In the genomic region with DNA sequence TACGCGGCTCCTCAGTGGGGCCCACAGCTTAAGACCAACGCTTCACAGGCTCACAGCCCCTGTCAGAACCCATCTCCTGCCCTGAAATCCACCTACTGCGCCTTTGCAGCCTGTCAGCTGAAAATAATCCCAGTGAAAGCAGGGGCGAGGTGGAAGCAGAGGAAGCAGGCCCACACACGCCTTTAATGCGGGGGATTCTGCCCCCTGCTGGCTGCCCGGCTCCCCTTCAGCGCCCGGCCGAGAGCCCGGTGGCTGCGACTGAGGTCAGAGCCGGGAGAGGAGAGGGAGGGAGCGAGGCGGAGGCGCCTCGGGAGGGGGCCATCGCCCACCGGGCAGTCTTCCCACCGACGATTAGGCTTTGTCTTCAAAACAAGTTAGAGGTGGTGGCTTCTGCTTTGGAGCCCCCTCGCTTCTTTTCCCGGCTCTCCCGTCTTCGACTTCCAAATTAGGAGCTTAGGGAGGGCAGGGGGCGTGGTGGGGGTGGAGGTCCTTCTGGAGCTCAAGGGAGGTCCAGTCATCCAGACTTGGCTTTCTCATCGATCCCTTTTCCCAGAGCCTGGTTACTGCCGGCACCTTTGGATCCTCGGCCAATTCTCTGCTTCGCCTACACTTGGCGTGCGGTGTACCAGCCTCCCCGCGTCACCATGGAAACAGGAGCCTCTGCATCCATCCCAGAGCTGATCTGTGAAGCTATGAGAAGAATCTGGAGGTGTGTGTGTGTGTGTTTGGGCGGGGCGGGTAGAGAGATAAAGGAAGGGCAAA, we compare ENCODE assay signal across 8 cellular contexts. TPM values are rescaled to one million over a fixed set of nuclear protein-coding genes. Genes with fewer than 3 reads are reported as not detected.
A peak's percentile ranks its signal among the peaks of the same experiment; 100 is the strongest.
DNase-seq lines count a peak whose midpoint lies in the region; ATAC-seq, FAIRE-seq and TF ChIP-seq lines count a peak whose summit lies in the region.

No MANE protein-coding gene starts in this region.

- WGBS in pancreas, 2 donors, result 6 to 7% methylated on average over 35 to 37 of the region's 37 CpGs
- 6% methylated on average over 33 to 35 of the region's 37 CpGs for WGBS in thyroid gland, 2 donors

- peak; percentile 89 to 93 (median 90) for TF ChIP-seq CTCF in pancreas (IDR thresholded peaks at IDR 0.05)
- peak; percentile 85 to 96 (median 92) for TF ChIP-seq CTCF in thyroid gland (IDR thresholded peaks at IDR 0.05)

- H3K27me3 ChIP-seq in pancreas (no peaks in the 10 kb centered on the region), thyroid gland (no peaks in the 10 kb centered on the region)

- H3K4me3 ChIP-seq in pancreas (peak overlapping the region in 1 of 4 donors; percentile 8), thyroid gland (replicated peaks in 1 of 3) (no peak overlapping the region)

- no peak for FAIRE-seq in pancreas (lab: Jason Lieb, UNC)

- no peaks in the 10 kb centered on the region for H3K36me3 Mint-ChIP-seq in activated naive CD4-positive, alpha-beta T cell treated with anti-CD3 and anti-CD28 coated beads, Interleukin-2, amount 50 U/mL, for 72 hours

- H3K36me3 ChIP-seq in pancreas (no peaks in the 10 kb centered on the region), thyroid gland (no peaks in the 10 kb centered on the region)

- H3K27ac ChIP-seq in pancreas (no peak overlapping the region), thyroid gland (no peak overlapping the region)

- H3K4me1 ChIP-seq in pancreas (peaks cover 0 to 4% (median 0%) of the 10 kb centered on the region in 3 donors), thyroid gland (peaks cover 0 to 8% of the 10 kb centered on the region in 2 donors)

- DNase-seq in AG08396 (ENCODE audit: low spot score) (peak; percentile 81), MV-4-11 (lab: John Stamatoyannopoulos, UW) (peak; percentile 50), SKM-1 (lab: John Stamatoyannopoulos, UW; ENCODE audit: unreplicated experiment) (peak; percentile 12), Right ventricle myocardium superior (peak; percentile 87), pancreas (peak; percentile 60 to 95 (median 80)), thyroid gland (peak; percentile 78 to 81)
- peak; percentile 73 to 87 for DNase-seq in activated naive CD4-positive, alpha-beta T cell treated with anti-CD3 and anti-CD28 coated beads, Interleukin-2, amount 50 U/mL, for 72 hours (ENCODE audit: low spot score in 2 of 2)

- ATAC-seq in GM19463 (IDR thresholded peaks at IDR 0.05; ENCODE audit: unreplicated experiment), result peak; percentile 78
- peak; percentile 99 for ATAC-seq in activated naive CD4-positive, alpha-beta T cell treated with anti-CD3 and anti-CD28 coated beads, Interleukin-2, amount 50 U/mL, for 72 hours
- ATAC-seq in Right ventricle myocardium superior (ENCODE audit: poor library complexity), result peak; percentile 98
- ATAC-seq in pancreas, result peak; percentile 98 to 100 (median 100)

- no peak overlapping the region for H3K27ac Mint-ChIP-seq in activated naive CD4-positive, alpha-beta T cell treated with anti-CD3 and anti-CD28 coated beads, Interleukin-2, amount 50 U/mL, for 72 hours

- no peaks in the 10 kb centered on the region for H3K9me3 Mint-ChIP-seq in activated naive CD4-positive, alpha-beta T cell treated with anti-CD3 and anti-CD28 coated beads, Interleukin-2, amount 50 U/mL, for 72 hours

- H3K9me3 ChIP-seq in pancreas (no peaks in the 10 kb centered on the region), thyroid gland (no peaks in the 10 kb centered on the region)

- no peak for TF ChIP-seq POLR2A in thyroid gland (IDR thresholded peaks at IDR 0.05)

- intact Hi-C loops in Right ventricle myocardium superior (cut with DNase I) (loop anchor here (2.0 kb wide), 1 partner anchor 38 kb away; a partner anchor contains a TSS), pancreas (cut with DNase I) (loop anchor here in 2 of 3 donors (5.0 kb wide), 2 partner anchors 34 to 39 kb away; a partner anchor contains a TSS), thyroid gland (cut with DNase I) (loop anchor here (2.0 kb wide), 1 partner anchor 36 kb away; no protein-coding TSS in a partner anchor)

RNA-seq across cellular contexts. Expression of a gene that starts 25.2 kb away (rescaled TPM):
- total RNA-seq in activated naive CD4-positive, alpha-beta T cell treated with anti-CD3 and anti-CD28 coated beads, Interleukin-2, amount 50 U/mL, for 72 hours, result 10 to 100 TPM in 1 of 2 donors, 1 to 10 TPM in 1; 4.3 to 10.4 TPM
- total RNA-seq in Right ventricle myocardium superior (0.11 TPM), pancreas (1 to 10 TPM in 4 of 6 donors, under 1 TPM in 2; 0.74 to 6.3 (median 1.3) TPM), thyroid gland (1 to 10 TPM in 3 of 4 donors, under 1 TPM in 1; 0.68 to 3.0 (median 1.6) TPM)
- 1 to 10 TPM; 2.7 to 4.2 TPM for polyA plus RNA-seq in pancreas

RNA-seq across cellular contexts. Expression of a gene that starts 34.5 kb away (rescaled TPM):
- total RNA-seq in activated naive CD4-positive, alpha-beta T cell treated with anti-CD3 and anti-CD28 coated beads, Interleukin-2, amount 50 U/mL, for 72 hours, result 10 to 100 TPM; 31.6 to 68.6 TPM
- total RNA-seq in Right ventricle myocardium superior, result 3.4 TPM
- 100 to 1,000 TPM in 4 of 6 donors, 10 to 100 TPM in 2; 70.9 to 144 (median 127) TPM for total RNA-seq in pancreas
- polyA plus RNA-seq in pancreas, result 100 to 1,000 TPM in 1 of 2 donors, 10 to 100 TPM in 1; 97.3 to 155 TPM
- total RNA-seq in thyroid gland, result 10 to 100 TPM in 3 of 4 donors, 1 to 10 TPM in 1; 9.0 to 20.1 (median 16.5) TPM

RNA-seq across cellular contexts. Expression of a gene that starts 38.9 kb away (rescaled TPM):
- total RNA-seq in activated naive CD4-positive, alpha-beta T cell treated with anti-CD3 and anti-CD28 coated beads, Interleukin-2, amount 50 U/mL, for 72 hours, result 100 to 1,000 TPM in 1 of 2 donors, 10 to 100 TPM in 1; 90.7 to 121 TPM
- total RNA-seq in Right ventricle myocardium superior, result 32.4 TPM
- total RNA-seq in pancreas, result 10 to 100 TPM; 25.9 to 49.3 (median 32.1) TPM
- 10 to 100 TPM; 32.4 to 55.6 TPM for polyA plus RNA-seq in pancreas
- 10 to 100 TPM; 59.4 to 88.2 (median 70.9) TPM for total RNA-seq in thyroid gland

Comparison
In these comparisons a context has a peak if more than half of its experiments do, and no peak if none do; other contexts are left out.
1. DNase-seq: peak in every context shown above with its lines; median percentile 87 in Right ventricle myocardium superior; 81 in AG08396; 80 in activated naive CD4-positive, alpha-beta T cell treated with anti-CD3 and anti-CD28 coated beads, Interleukin-2, amount 50 U/mL, for 72 hours; 80 in pancreas; 80 in thyroid gland; 50 in MV-4-11; 12 in SKM-1.